ENCODE assay signal across 10 cellular contexts in the genomic region with DNA sequence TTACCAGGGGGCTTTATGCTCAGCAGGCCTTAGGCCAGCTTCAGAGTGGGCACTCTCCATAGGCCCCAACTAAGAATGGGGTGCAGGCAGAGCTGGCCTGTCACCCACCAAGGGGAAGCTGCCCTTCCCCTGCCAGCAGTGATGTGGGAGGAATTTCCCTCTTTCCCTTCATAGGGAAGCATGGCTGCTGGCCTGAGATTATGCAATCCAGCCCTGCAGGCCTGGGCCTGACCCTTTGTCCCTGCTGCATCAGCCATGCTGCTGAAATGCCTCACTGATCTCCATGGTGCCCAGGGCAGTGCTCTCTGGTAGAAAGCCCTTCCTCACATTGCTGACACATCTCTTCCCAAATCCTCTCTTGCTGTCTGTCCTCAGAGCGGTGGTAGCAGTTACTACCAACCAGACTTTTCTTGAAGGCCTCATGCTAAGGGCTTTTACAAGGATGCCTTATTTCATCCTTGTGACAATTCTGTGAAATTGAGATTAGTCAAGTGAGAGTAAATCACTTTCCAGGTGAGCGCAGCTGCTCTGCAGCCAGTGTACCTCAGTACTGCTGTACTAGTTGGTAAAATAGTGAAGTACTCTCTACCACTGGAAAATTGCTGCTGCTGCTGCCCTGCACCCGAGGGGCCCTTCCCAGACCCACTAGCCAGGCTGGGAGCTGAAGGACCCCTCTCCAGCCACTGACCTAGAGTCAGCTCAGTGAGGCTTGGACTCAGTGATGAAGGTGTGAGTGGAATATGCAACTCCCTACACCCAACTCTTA. TPM values are rescaled to one million over a fixed set of nuclear protein-coding genes. Genes with fewer than 3 reads are reported as not detected.
DNase-seq lines count a peak whose midpoint lies in the region; ATAC-seq and TF ChIP-seq lines count a peak whose summit lies in the region.
"Had no signal": no experiment of that assay in that cellular context is flagged by ENCODE, and none has a peak within 500 bp of the region (broad histone marks: within the 10 kb centered on the region; RNA-seq: fewer than 3 reads in every experiment).

No MANE protein-coding gene starts in this region.

- TF ChIP-seq CTCF in body of pancreas (IDR thresholded peaks at IDR 0.05), result no peak
- TF ChIP-seq CTCF in hepatocyte (IDR thresholded peaks at IDR 0.05; ENCODE audit: poor library complexity), result no peak

- no peaks in the 10 kb centered on the region for H3K27me3 ChIP-seq in body of pancreas
- H3K27me3 ChIP-seq in hepatocyte, result no peaks in the 10 kb centered on the region

- H3K36me3 ChIP-seq in body of pancreas (replicated peaks in 1 of 2; ENCODE audit: insufficient read depth in 1 of 2, low read depth in 2 of 2) (no peaks in the 10 kb centered on the region), hepatocyte (replicated peaks; ENCODE audit: insufficient read depth, low read depth) (no peaks in the 10 kb centered on the region)

- TF ChIP-seq POLR2A in body of pancreas (IDR thresholded peaks at IDR 0.05), result no peak

- H3K4me1 ChIP-seq in body of pancreas, result peaks cover 14% of the 10 kb centered on the region
- peaks cover 3% of the 10 kb centered on the region for H3K4me1 ChIP-seq in hepatocyte (ENCODE audit: insufficient read depth)

- DNase-seq in EL, result peak; percentile 60
- peak in 3 of 4 donors; percentile 45 to 64 (median 46) for DNase-seq in body of pancreas
- DNase-seq in hepatocyte (ENCODE audit: low spot score), result peak; percentile 56
- peak; percentile 46 for DNase-seq in putamen (ENCODE audit: low spot score)
- DNase-seq in activated T-helper 2 cell treated with anti-CD3 and anti-CD28 coated beads, Interferon-gamma antibody, Interleukin-2, Interleukin-4, amounts not matched to agents 10 μg/mL and 5 μg/mL and 100 μg/mL, durations not matched to agents 14 hours and 24 hours and 36 hours (ENCODE audit: low spot score), result no peak
- DNase-seq in SW480 (ENCODE audit: low spot score), result no peak
- DNase-seq: activated naive CD8-positive, alpha-beta T cell treated with anti-CD3 and anti-CD28 coated beads, Interleukin-2, amount 50 U/mL, for 24 hours; GF-D8 had no signal

- intact Hi-C loops in body of pancreas (cut with DNase I), result no loop called here
- intact Hi-C loops in activated T-helper 2 cell treated with anti-CD3 and anti-CD28 coated beads, Interferon-gamma antibody, Interleukin-2, Interleukin-4, amounts not matched to agents 10 μg/mL and 5 μg/mL and 100 μg/mL, durations not matched to agents 14 hours and 24 hours and 36 hours (cut with micrococcal nuclease), result no loop called here

- H3K27me3 Mint-ChIP-seq in activated T-helper 2 cell treated with anti-CD3 and anti-CD28 coated beads, Interferon-gamma antibody, Interleukin-2, Interleukin-4, amounts not matched to agents 10 μg/mL and 5 μg/mL and 100 μg/mL, durations not matched to agents 14 hours and 24 hours and 36 hours (ENCODE audit: low read depth), result peaks cover 1% of the 10 kb centered on the region

- no peaks in the 10 kb centered on the region for H3K36me3 Mint-ChIP-seq in activated T-helper 2 cell treated with anti-CD3 and anti-CD28 coated beads, Interferon-gamma antibody, Interleukin-2, Interleukin-4, amounts not matched to agents 10 μg/mL and 5 μg/mL and 100 μg/mL, durations not matched to agents 14 hours and 24 hours and 36 hours (ENCODE audit: low read depth)

- ATAC-seq in body of pancreas (peak; percentile 81), HG03432 (IDR thresholded peaks at IDR 0.05; ENCODE audit: unreplicated experiment) (no peak), HG03439 (IDR thresholded peaks at IDR 0.05; ENCODE audit: unreplicated experiment) (no peak)
- ATAC-seq: activated naive CD8-positive, alpha-beta T cell treated with anti-CD3 and anti-CD28 coated beads, Interleukin-2, amount 50 U/mL, for 24 hours had no signal

- WGBS in body of pancreas, 2 donors, result 84 to 100% methylated on average over 3 of the region's 3 CpGs
- WGBS in hepatocyte (ENCODE audit: low lambda C conversion rate, missing lambda C conversion rate), result 93% methylated on average over 3 of the region's 3 CpGs

- no peaks in the 10 kb centered on the region for H3K79me2 ChIP-seq in hepatocyte

- H3K4me3 ChIP-seq in body of pancreas (no peak overlapping the region), hepatocyte (no peak overlapping the region)

- H3K9me3 Mint-ChIP-seq in activated T-helper 2 cell treated with anti-CD3 and anti-CD28 coated beads, Interferon-gamma antibody, Interleukin-2, Interleukin-4, amounts not matched to agents 10 μg/mL and 5 μg/mL and 100 μg/mL, durations not matched to agents 14 hours and 24 hours and 36 hours, result no peaks in the 10 kb centered on the region
- H3K9me3 Mint-ChIP-seq: activated naive CD8-positive, alpha-beta T cell treated with anti-CD3 and anti-CD28 coated beads, Interleukin-2, amount 50 U/mL, for 24 hours had no signal

- H3K4me1 Mint-ChIP-seq in activated T-helper 2 cell treated with anti-CD3 and anti-CD28 coated beads, Interferon-gamma antibody, Interleukin-2, Interleukin-4, amounts not matched to agents 10 μg/mL and 5 μg/mL and 100 μg/mL, durations not matched to agents 14 hours and 24 hours and 36 hours (ENCODE audit: low read depth), result no peaks in the 10 kb centered on the region
- H3K4me1 Mint-ChIP-seq: activated naive CD8-positive, alpha-beta T cell treated with anti-CD3 and anti-CD28 coated beads, Interleukin-2, amount 50 U/mL, for 24 hours had no signal

- H3K4me3 Mint-ChIP-seq in activated T-helper 2 cell treated with anti-CD3 and anti-CD28 coated beads, Interferon-gamma antibody, Interleukin-2, Interleukin-4, amounts not matched to agents 10 μg/mL and 5 μg/mL and 100 μg/mL, durations not matched to agents 14 hours and 24 hours and 36 hours (ENCODE audit: low read depth), result no peak overlapping the region
- H3K4me3 Mint-ChIP-seq: activated naive CD8-positive, alpha-beta T cell treated with anti-CD3 and anti-CD28 coated beads, Interleukin-2, amount 50 U/mL, for 24 hours had no signal

- peak overlapping the region; percentile 29 to 63 (median 49) for H3K27ac ChIP-seq in body of pancreas
- H3K27ac ChIP-seq in hepatocyte, result peak overlapping the region; percentile 34

- H3K9me3 ChIP-seq in body of pancreas (no peaks in the 10 kb centered on the region), hepatocyte (ENCODE audit: low read depth) (no peaks in the 10 kb centered on the region)

- H3K9me2 ChIP-seq in hepatocyte (replicated peaks; ENCODE audit: insufficient read depth), result no peaks in the 10 kb centered on the region

- H4K20me1 ChIP-seq in hepatocyte (ENCODE audit: insufficient read depth, poor library complexity, severe bottlenecking), result no peaks in the 10 kb centered on the region

- H3K4me2 ChIP-seq in hepatocyte, result no peak overlapping the region

- H2AFZ ChIP-seq in hepatocyte, result no peak overlapping the region

- no peak overlapping the region for H3K27ac Mint-ChIP-seq in activated T-helper 2 cell treated with anti-CD3 and anti-CD28 coated beads, Interferon-gamma antibody, Interleukin-2, Interleukin-4, amounts not matched to agents 10 μg/mL and 5 μg/mL and 100 μg/mL, durations not matched to agents 14 hours and 24 hours and 36 hours
- H3K27ac Mint-ChIP-seq: activated naive CD8-positive, alpha-beta T cell treated with anti-CD3 and anti-CD28 coated beads, Interleukin-2, amount 50 U/mL, for 24 hours had no signal

RNA-seq across cellular contexts. Expression of gene MRAS, which starts 33.8 kb away (rescaled TPM):
- 10 to 100 TPM in 1 of 2 donors, 1 to 10 TPM in 1; 9.9 to 20.1 TPM for total RNA-seq in body of pancreas
- total RNA-seq in hepatocyte, result 13.2 and 17.9 TPM in 2 replicates
- 13.3 and 16.5 TPM in 2 replicates for polyA plus RNA-seq in hepatocyte
- total RNA-seq in activated T-helper 2 cell treated with anti-CD3 and anti-CD28 coated beads, Interferon-gamma antibody, Interleukin-2, Interleukin-4, amounts not matched to agents 10 μg/mL and 5 μg/mL and 100 μg/mL, durations not matched to agents 14 hours and 24 hours and 36 hours, result not detected in 2 replicates

RNA-seq across cellular contexts. Expression of gene ESYT3, which starts 52.3 kb away (rescaled TPM):
- total RNA-seq in body of pancreas (1 to 10 TPM; 2.0 to 6.0 TPM), hepatocyte (0.60 and 1.1 TPM in 2 replicates)
- polyA plus RNA-seq in hepatocyte, result 0.47 TPM in 1 of 2 replicates, not detected in the other
- total RNA-seq in activated T-helper 2 cell treated with anti-CD3 and anti-CD28 coated beads, Interferon-gamma antibody, Interleukin-2, Interleukin-4, amounts not matched to agents 10 μg/mL and 5 μg/mL and 100 μg/mL, durations not matched to agents 14 hours and 24 hours and 36 hours, result 0.09 and 0.32 TPM in 2 replicates

RNA-seq across cellular contexts. Expression of gene NME9, which starts 52.5 kb away (rescaled TPM):
- total RNA-seq in body of pancreas, result 1 to 10 TPM in 1 of 2 donors, not detected in 1; 1.3 TPM
- not detected in 2 replicates for total RNA-seq in hepatocyte
- polyA plus RNA-seq in hepatocyte, result 0.85 and 1.0 TPM in 2 replicates
- 0.30 TPM in 1 of 2 replicates, not detected in the other for total RNA-seq in activated T-helper 2 cell treated with anti-CD3 and anti-CD28 coated beads, Interferon-gamma antibody, Interleukin-2, Interleukin-4, amounts not matched to agents 10 μg/mL and 5 μg/mL and 100 μg/mL, durations not matched to agents 14 hours and 24 hours and 36 hours

Comparison
In these comparisons a context has a peak if more than half of its experiments do, and no peak if none do; other contexts are left out.
1. DNase-seq: peak in EL (single experiment), body of pancreas (3 of 4), hepatocyte (single experiment) and putamen (single experiment); none in activated T-helper 2 cell treated with anti-CD3 and anti-CD28 coated beads, Interferon-gamma antibody, Interleukin-2, Interleukin-4, amounts not matched to agents 10 μg/mL and 5 μg/mL and 100 μg/mL, durations not matched to agents 14 hours and 24 hours and 36 hours (single experiment) and SW480 (single experiment).